In the genomic region with DNA sequence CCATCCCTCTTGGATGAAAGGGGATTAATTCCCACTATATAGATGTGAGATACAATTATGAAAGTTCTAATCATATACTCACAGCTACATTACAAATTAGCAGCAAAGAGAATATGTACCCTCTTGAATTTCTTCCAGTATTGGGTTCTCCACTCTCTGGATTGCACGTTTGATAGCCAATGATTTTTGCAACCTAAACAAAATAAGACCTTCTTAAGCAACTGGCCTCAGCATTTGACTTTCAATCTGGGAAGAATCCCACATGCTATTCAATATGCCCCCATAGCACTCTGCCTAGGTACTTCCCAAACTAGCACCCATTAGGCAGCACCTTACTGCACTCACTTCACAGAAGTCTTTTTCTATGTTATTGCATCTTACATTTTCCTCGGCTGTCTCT, we compare ENCODE assay signal across 24 cellular contexts.
"Had no signal": no experiment of that assay in that cellular context is flagged by ENCODE, and none has a peak within 500 bp of the region (broad histone marks: within the 10 kb centered on the region; RNA-seq: fewer than 3 reads in every experiment).

No MANE protein-coding gene starts in this region.

- FAIRE-seq: HTR-8/SVneo had no signal

- ATAC-seq: Panc1, PC-3 had no signal

- DNase-seq: Karpas-422; KG1; MM.1S; MV-4-11; NCI-H1048; NCI-H1417; NCI-H1436 treated with DMSO at 0.1 percent for 48 hours; NCI-H1694; NCI-H187 treated with DMSO at 0.1 percent for 48 hours; NCI-H2029 treated with DMSO at 0.1 percent for 48 hours; NCI-H2171 treated with DMSO at 0.1 percent for 48 hours; NCI-H345; NCI-H446 treated with DMSO at 0.1 percent for 48 hours; NCI-H510A treated with DMSO at 0.1 percent for 48 hours; NCI-H526; NCI-H82; NK-92 treated with Interleukin-12 subunit alpha and Interleukin-12 subunit beta, amount 100 ng/mL, for 24 hours; PC-3; SHP77; SK-N-SH; SW 1271 had no signal

- H3K9me3 ChIP-seq: SK-N-SH had no signal

- H3K4me2 ChIP-seq: SK-N-SH had no signal

- H3K27ac ChIP-seq: RWPE1 had no signal

- H3K9ac ChIP-seq: SK-N-SH had no signal
